9 cellular contexts compared by ENCODE assay signal in genomic region chr7:44257213-44257612, GRCh38. TPM values are rescaled to one million over a fixed set of nuclear protein-coding genes. Genes with fewer than 3 reads are reported as not detected.
DNase-seq lines count a peak whose midpoint lies in the region; ATAC-seq and TF ChIP-seq lines count a peak whose summit lies in the region.
"Had no signal": no experiment of that assay in that cellular context is flagged by ENCODE, and none has a peak within 500 bp of the region (broad histone marks: within the 10 kb centered on the region; RNA-seq: fewer than 3 reads in every experiment).

No MANE protein-coding gene starts in this region.

- peaks cover 19 to 31% (median 23%) of the 10 kb centered on the region in 4 donors for H3K4me1 ChIP-seq in stomach
- H3K4me1 ChIP-seq in mucosa of descending colon (ENCODE audit: low read depth) = peaks cover 15% of the 10 kb centered on the region

- ATAC-seq in activated CD8-positive, alpha-beta memory T cell treated with anti-CD3 and anti-CD28 coated beads, Interleukin-2, amount 10 ng/mL, durations not matched to agents 7 days and 5 days = no peak
- no peak for ATAC-seq in activated naive CD4-positive, alpha-beta T cell treated with anti-CD3 and anti-CD28 coated beads, Interleukin-2, amount 50 U/mL, for 72 hours
- ATAC-seq in mucosa of descending colon = no peak

- H3K36me3 ChIP-seq in stomach (no peaks in the 10 kb centered on the region), mucosa of descending colon (ENCODE audit: low read depth) (no peaks in the 10 kb centered on the region)

- peaks cover 28% of the 10 kb centered on the region for H3K4me1 Mint-ChIP-seq in activated CD8-positive, alpha-beta memory T cell treated with anti-CD3 and anti-CD28 coated beads, Interleukin-2, amount 10 ng/mL, durations not matched to agents 7 days and 5 days

- no peak overlapping the region for H3K4me3 Mint-ChIP-seq in activated CD8-positive, alpha-beta memory T cell treated with anti-CD3 and anti-CD28 coated beads, Interleukin-2, amount 10 ng/mL, durations not matched to agents 7 days and 5 days

- TF ChIP-seq POLR2A in stomach (IDR thresholded peaks at IDR 0.05) = no peak

- DNase-seq in activated CD8-positive, alpha-beta memory T cell treated with anti-CD3 and anti-CD28 coated beads, Interleukin-2, amount 10 ng/mL, durations not matched to agents 7 days and 5 days = no peak
- DNase-seq in activated CD8-positive, alpha-beta memory T cell treated with anti-CD3 and anti-CD28 coated beads, Interleukin-2, amount 50 U/mL, for 4 hours = no peak
- no peak for DNase-seq in activated naive CD4-positive, alpha-beta T cell treated with anti-CD3 and anti-CD28 coated beads, Interleukin-2, amount 50 U/mL, for 72 hours (ENCODE audit: low spot score in 2 of 2)
- no peak for DNase-seq in stomach
- no peak for DNase-seq in NCI-H1417 treated with DMSO at 0.1 percent for 48 hours (lab: John Stamatoyannopoulos, UW)
- DNase-seq in mucosa of descending colon = no peak
- no peak for DNase-seq in SIG-M5 treated with dmso at 0.1 percent for 504 hours (lab: John Stamatoyannopoulos, UW; ENCODE audit: unreplicated experiment)
- DNase-seq: NCI-H2081 treated with DMSO at 0.1 percent for 48 hours had no signal

- H3K9me3 ChIP-seq in stomach (no peaks in the 10 kb centered on the region), mucosa of descending colon (no peaks in the 10 kb centered on the region)

- intact Hi-C loops in stomach (cut with DNase I; ENCODE audit: low total_unique reads) (no loop called here), mucosa of descending colon (cut with DNase I, micrococcal nuclease) (no loop called here)

- TF ChIP-seq CTCF in stomach (IDR thresholded peaks at IDR 0.05) (no peak), mucosa of descending colon (IDR thresholded peaks at IDR 0.05) (no peak)

- 89 to 96% (median 94%) methylated on average over 5 to 6 of the region's 6 CpGs for WGBS in stomach, 5 donors

- H3K4me3 ChIP-seq in stomach (no peak overlapping the region), mucosa of descending colon (no peak overlapping the region)

- H3K27ac Mint-ChIP-seq in activated CD8-positive, alpha-beta memory T cell treated with anti-CD3 and anti-CD28 coated beads, Interleukin-2, amount 10 ng/mL, durations not matched to agents 7 days and 5 days = peak overlapping the region; percentile 91
- peak overlapping the region; percentile 95 for H3K27ac Mint-ChIP-seq in activated naive CD4-positive, alpha-beta T cell treated with anti-CD3 and anti-CD28 coated beads, Interleukin-2, amount 50 U/mL, for 72 hours

- H3K27ac ChIP-seq in layer of hippocampus (ENCODE audit: low read depth, low read length) (peak overlapping the region; percentile 42), stomach (peak overlapping the region in 4 of 5 donors; percentile 38 to 76 (median 57))

- no peaks in the 10 kb centered on the region for H3K27me3 Mint-ChIP-seq in activated CD8-positive, alpha-beta memory T cell treated with anti-CD3 and anti-CD28 coated beads, Interleukin-2, amount 10 ng/mL, durations not matched to agents 7 days and 5 days

- H3K9me3 Mint-ChIP-seq in activated CD8-positive, alpha-beta memory T cell treated with anti-CD3 and anti-CD28 coated beads, Interleukin-2, amount 10 ng/mL, durations not matched to agents 7 days and 5 days (ENCODE audit: low read depth) = no peaks in the 10 kb centered on the region
- H3K9me3 Mint-ChIP-seq in activated naive CD4-positive, alpha-beta T cell treated with anti-CD3 and anti-CD28 coated beads, Interleukin-2, amount 50 U/mL, for 72 hours = peaks cover 3 to 7% of the 10 kb centered on the region in 2 donors

- CTCF ChIA-PET in activated CD8-positive, alpha-beta memory T cell treated with anti-CD3 and anti-CD28 coated beads, Interleukin-2, amount 10 ng/mL, durations not matched to agents 7 days and 5 days (lab: Charles Lee) = interaction anchor here (1.1 to 3.2 kb wide), 4 partner anchors 13 to 308 kb away, joined by 3 to 14 read pairs (median 6); no protein-coding TSS in a partner anchor

- peaks cover 1% of the 10 kb centered on the region for H3K36me3 Mint-ChIP-seq in activated CD8-positive, alpha-beta memory T cell treated with anti-CD3 and anti-CD28 coated beads, Interleukin-2, amount 10 ng/mL, durations not matched to agents 7 days and 5 days
- no peaks in the 10 kb centered on the region for H3K36me3 Mint-ChIP-seq in activated naive CD4-positive, alpha-beta T cell treated with anti-CD3 and anti-CD28 coated beads, Interleukin-2, amount 50 U/mL, for 72 hours

- TF ChIP-seq EP300 in stomach (IDR thresholded peaks at IDR 0.05) = no peak

- H3K27me3 ChIP-seq in layer of hippocampus (ENCODE audit: control insufficient read depth, insufficient read depth, low read length) = no peaks in the 10 kb centered on the region
- peaks cover 0 to 8% (median 0%) of the 10 kb centered on the region in 3 donors for H3K27me3 ChIP-seq in stomach

RNA-seq across cellular contexts. Expression of gene YKT6, which starts 56.4 kb away (rescaled TPM):
- 10 to 100 TPM; 57.9 to 68.3 TPM for total RNA-seq in activated CD8-positive, alpha-beta memory T cell treated with anti-CD3 and anti-CD28 coated beads, Interleukin-2, amount 10 ng/mL, durations not matched to agents 7 days and 5 days
- total RNA-seq in activated naive CD4-positive, alpha-beta T cell treated with anti-CD3 and anti-CD28 coated beads, Interleukin-2, amount 50 U/mL, for 72 hours = 10 to 100 TPM; 45.2 to 72.9 TPM
- 10 to 100 TPM; 35.7 to 86.9 (median 52.0) TPM for total RNA-seq in stomach
- polyA plus RNA-seq in stomach = 10 to 100 TPM; 35.3 to 58.7 (median 52.4) TPM
- total RNA-seq in mucosa of descending colon = 10 to 100 TPM; 72.0 to 79.5 (median 79.0) TPM
